In the genomic region with DNA sequence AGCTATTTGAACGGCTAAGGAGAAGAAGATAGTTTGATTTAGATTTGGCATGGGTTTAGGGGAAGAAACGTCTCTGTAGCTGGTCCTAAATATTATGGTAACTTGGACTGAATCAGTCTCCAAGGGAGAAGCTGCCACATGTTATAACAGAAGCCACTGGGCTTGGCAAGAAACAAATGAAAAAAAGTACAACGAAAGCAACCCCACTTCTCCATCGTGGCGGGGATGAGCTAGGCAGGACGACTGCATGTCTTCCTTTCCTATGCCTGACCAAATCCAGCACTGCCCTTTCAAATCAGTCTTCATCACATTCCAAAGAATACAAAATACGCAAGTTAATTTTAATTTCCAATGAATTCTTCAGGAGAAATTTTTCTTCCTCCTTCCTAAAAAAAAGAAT, we compare ENCODE assay signal across 10 cellular contexts.
A peak's percentile ranks its signal among the peaks of the same experiment; 100 is the strongest.
DNase-seq lines count a peak whose midpoint lies in the region; ATAC-seq and TF ChIP-seq lines count a peak whose summit lies in the region.
"Had no signal": no experiment of that assay in that cellular context is flagged by ENCODE, and none has a peak within 500 bp of the region (broad histone marks: within the 10 kb centered on the region; RNA-seq: fewer than 3 reads in every experiment).

No MANE protein-coding gene starts in this region.

- peaks cover 98% of the 10 kb centered on the region for H3K4me1 Mint-ChIP-seq in activated T-cell treated with anti-CD3 and anti-CD28 coated beads, Interleukin-2, amount 50 U/mL, for 72 hours (ENCODE audit: low read depth)
- H3K4me1 Mint-ChIP-seq in activated naive CD8-positive, alpha-beta T cell treated with anti-CD3 and anti-CD28 coated beads, Interleukin-2, amount 50 U/mL, for 24 hours, result peaks cover 94% of the 10 kb centered on the region

- peaks cover 12 to 60% of the 10 kb centered on the region in 2 donors for H3K36me3 Mint-ChIP-seq in activated T-cell treated with anti-CD3 and anti-CD28 coated beads, Interleukin-2, amount 50 U/mL, for 72 hours (ENCODE audit: insufficient read depth in 2 of 2)
- peaks cover 74% of the 10 kb centered on the region for H3K36me3 Mint-ChIP-seq in activated naive CD8-positive, alpha-beta T cell treated with anti-CD3 and anti-CD28 coated beads, Interleukin-2, amount 50 U/mL, for 24 hours (ENCODE audit: low read depth)

- no peaks in the 10 kb centered on the region for H3K9me3 ChIP-seq in upper lobe of left lung
- H3K9me3 ChIP-seq in SJCRH30 (replicated peaks), result no peaks in the 10 kb centered on the region

- peak overlapping the region in 1 of 2 donors; percentile 83 for H3K4me3 Mint-ChIP-seq in activated T-cell treated with anti-CD3 and anti-CD28 coated beads, Interleukin-2, amount 50 U/mL, for 72 hours
- H3K4me3 Mint-ChIP-seq in activated naive CD8-positive, alpha-beta T cell treated with anti-CD3 and anti-CD28 coated beads, Interleukin-2, amount 50 U/mL, for 24 hours, result no peak overlapping the region

- peaks cover 0 to 34% (median 6%) of the 10 kb centered on the region in 4 donors for H3K36me3 ChIP-seq in upper lobe of left lung
- no peaks in the 10 kb centered on the region for H3K36me3 ChIP-seq in SJCRH30

- peak overlapping the region; percentile 99 for H3K27ac Mint-ChIP-seq in activated T-cell treated with anti-CD3 and anti-CD28 coated beads, Interleukin-2, amount 50 U/mL, for 72 hours
- peak overlapping the region; percentile 64 for H3K27ac Mint-ChIP-seq in activated naive CD8-positive, alpha-beta T cell treated with anti-CD3 and anti-CD28 coated beads, Interleukin-2, amount 50 U/mL, for 24 hours

- DNase-seq in activated T-cell treated with anti-CD3 and anti-CD28 coated beads, Interleukin-2, amount 50 U/mL, for 72 hours, result no peak
- DNase-seq in activated T-cell treated with anti-CD3 and anti-CD28 coated beads for 4 hours, result no peak
- no peak for DNase-seq in activated naive CD8-positive, alpha-beta T cell treated with anti-CD3 and anti-CD28 coated beads, Interleukin-2, amount 50 U/mL, for 24 hours
- DNase-seq in medulla oblongata (ENCODE audit: extremely low spot score), result peak; percentile 55
- no peak for DNase-seq in upper lobe of left lung
- DNase-seq in NCI-H226, result no peak
- no peak for DNase-seq in SJCRH30
- DNase-seq: NCI-H446 treated with DMSO at 0.1 percent for 48 hours had no signal

- no peak for TF ChIP-seq POLR2A in upper lobe of left lung (IDR thresholded peaks at IDR 0.05)

- H3K4me1 ChIP-seq in upper lobe of left lung (peaks cover 23 to 50% (median 40%) of the 10 kb centered on the region in 4 donors), SJCRH30 (peaks cover 8% of the 10 kb centered on the region; the same call in 1 of the 2 replicates)

- no peaks in the 10 kb centered on the region for H3K9me3 Mint-ChIP-seq in activated T-cell treated with anti-CD3 and anti-CD28 coated beads, Interleukin-2, amount 50 U/mL, for 72 hours
- H3K9me3 Mint-ChIP-seq in activated naive CD8-positive, alpha-beta T cell treated with anti-CD3 and anti-CD28 coated beads, Interleukin-2, amount 50 U/mL, for 24 hours, result no peaks in the 10 kb centered on the region

- no peaks in the 10 kb centered on the region for H3K27me3 Mint-ChIP-seq in activated T-cell treated with anti-CD3 and anti-CD28 coated beads, Interleukin-2, amount 50 U/mL, for 72 hours (ENCODE audit: low read depth)
- H3K27me3 Mint-ChIP-seq in activated naive CD8-positive, alpha-beta T cell treated with anti-CD3 and anti-CD28 coated beads, Interleukin-2, amount 50 U/mL, for 24 hours, result no peaks in the 10 kb centered on the region

- H3K27me3 ChIP-seq in upper lobe of left lung (no peaks in the 10 kb centered on the region), SJCRH30 (no peaks in the 10 kb centered on the region)

- WGBS in upper lobe of left lung, 2 donors, result 74 to 76% methylated on average over 7 of the region's 7 CpGs

- TF ChIP-seq CTCF in upper lobe of left lung (IDR thresholded peaks at IDR 0.05), result no peak

- peak overlapping the region; percentile 11 to 75 (median 70) for H3K27ac ChIP-seq in upper lobe of left lung
- no peak overlapping the region for H3K27ac ChIP-seq in SJCRH30
- H3K27ac ChIP-seq: parathyroid adenoma had no signal

- H3K4me3 ChIP-seq in upper lobe of left lung (no peak overlapping the region), SJCRH30 (no peak overlapping the region)

- no peak for ATAC-seq in activated T-cell treated with anti-CD3 and anti-CD28 coated beads, Interleukin-2, amount 50 U/mL, for 72 hours (replicated peaks in 1 of 2)
- no peak for ATAC-seq in activated naive CD8-positive, alpha-beta T cell treated with anti-CD3 and anti-CD28 coated beads, Interleukin-2, amount 50 U/mL, for 24 hours
- ATAC-seq in upper lobe of left lung (ENCODE audit: low FRiP score in 2 of 2) (no peak), HG02981 (IDR thresholded peaks at IDR 0.05; ENCODE audit: unreplicated experiment) (no peak)

- no peak for TF ChIP-seq EP300 in upper lobe of left lung (IDR thresholded peaks at IDR 0.05)
